ENCODE assay signal across 9 cellular contexts in the genomic region with DNA sequence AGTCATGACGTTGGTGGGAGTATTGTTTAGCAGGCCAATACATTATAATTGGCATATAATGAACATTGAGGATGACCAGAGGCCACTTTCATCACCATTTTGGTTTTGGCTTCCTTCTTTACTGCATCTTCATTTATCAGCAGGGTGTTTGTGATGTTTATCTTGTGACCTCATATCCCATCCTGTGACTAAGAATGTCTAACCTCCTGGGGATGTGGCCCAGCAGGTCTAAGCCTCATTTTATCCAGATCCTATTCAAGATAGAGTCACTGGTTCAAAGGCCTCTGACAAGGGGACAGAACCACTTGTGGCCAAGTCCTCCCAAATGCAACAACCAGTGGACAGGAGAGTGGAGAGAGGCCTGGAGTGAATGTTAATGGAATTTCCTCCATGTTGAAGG.
DNase-seq lines count a peak whose midpoint lies in the region; ATAC-seq and TF ChIP-seq lines count a peak whose summit lies in the region.
"Had no signal": no experiment of that assay in that cellular context is flagged by ENCODE, and none has a peak within 500 bp of the region (broad histone marks: within the 10 kb centered on the region; RNA-seq: fewer than 3 reads in every experiment).

No MANE protein-coding gene starts in this region.

- TF ChIP-seq CTCF in astrocyte of the spinal cord (IDR thresholded peaks at IDR 0.05; ENCODE audit: low read depth, low read length) = no peak

- H3K4me3 ChIP-seq in astrocyte of the spinal cord (ENCODE audit: low read depth, low read length) (no peak overlapping the region), H7 (ENCODE audit: insufficient read depth, low read depth, low read length) (no peak overlapping the region)

- H3K27me3 ChIP-seq in H7 (ENCODE audit: control insufficient read depth, insufficient read depth, low read length) = no peaks in the 10 kb centered on the region

- H3K36me3 ChIP-seq in H7 (replicated peaks; ENCODE audit: control insufficient read depth, insufficient read depth, low read length) = no peaks in the 10 kb centered on the region

- intact Hi-C loops in sciatic nerve (cut with DNase I) = no loop called here

- ATAC-seq in sciatic nerve (no peak), HG03521 (IDR thresholded peaks at IDR 0.05; ENCODE audit: unreplicated experiment) (no peak), HG03025 (IDR thresholded peaks at IDR 0.05; ENCODE audit: low FRiP score, unreplicated experiment) (no peak)

- DNase-seq in EH (ENCODE audit: low read depth) = peak; percentile 73
- peak; percentile 88 for DNase-seq in M059J (ENCODE audit: low read depth)
- DNase-seq in astrocyte of the spinal cord (ENCODE audit: low read depth, low spot score) = peak; percentile 85
- DNase-seq in kidney tubule cell (ENCODE audit: low spot score) = peak; percentile 79
- no peak for DNase-seq in sciatic nerve (ENCODE audit: low spot score)
- DNase-seq in H7 = no peak
- DNase-seq: NCI-H748 treated with DMSO at 0.1 percent for 48 hours had no signal

- in situ Hi-C loops in astrocyte of the spinal cord (cut with HindIII; ENCODE audit: low sequenced_read_pairs) = no loop called here

Comparison
In these comparisons a context has a peak if more than half of its experiments do, and no peak if none do; other contexts are left out.
1. DNase-seq: peak in EH (single experiment), M059J (single experiment), astrocyte of the spinal cord (single experiment) and kidney tubule cell (single experiment); none in sciatic nerve (single experiment) and H7 (single experiment).